In the genomic region with DNA sequence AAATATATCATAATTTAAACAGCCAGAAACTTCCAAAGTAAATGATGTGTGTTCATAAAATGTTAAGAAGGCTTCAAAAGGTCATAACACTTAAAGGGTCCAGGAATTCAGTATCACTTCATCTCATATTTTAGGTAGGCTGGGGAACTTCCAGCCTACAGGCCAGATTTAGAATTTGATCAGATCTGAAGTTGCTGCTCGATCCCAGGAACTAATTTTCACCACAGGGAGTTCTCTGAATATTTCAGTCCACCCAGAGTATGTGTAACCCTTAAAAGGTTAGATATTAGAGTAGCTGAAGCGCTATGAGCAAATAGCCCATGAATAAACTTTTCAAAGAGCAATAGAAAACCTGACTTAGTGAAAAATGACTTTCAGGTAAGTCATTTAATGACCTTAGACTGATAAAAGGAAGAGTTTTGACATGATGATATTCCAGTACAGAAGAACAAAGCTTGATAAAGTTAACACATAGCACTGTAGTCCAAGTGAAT, we compare ENCODE assay signal across 8 cellular contexts. TPM values are rescaled to one million over a fixed set of nuclear protein-coding genes. Genes with fewer than 3 reads are reported as not detected.
DNase-seq lines count a peak whose midpoint lies in the region; ATAC-seq and TF ChIP-seq lines count a peak whose summit lies in the region.

No MANE protein-coding gene starts in this region.

- H3K9me3 ChIP-seq in T-helper 17 cell (ENCODE audit: control insufficient read depth, low read length, poor library complexity, severe bottlenecking) (no peaks in the 10 kb centered on the region), thoracic aorta (no peaks in the 10 kb centered on the region), ovary (no peaks in the 10 kb centered on the region)

- H3K27ac ChIP-seq in thoracic aorta = peak overlapping the region; percentile 45 to 73
- peak overlapping the region in 1 of 2 donors; percentile 21 for H3K27ac ChIP-seq in ovary

- TF ChIP-seq POLR2A in ovary (IDR thresholded peaks at IDR 0.05) = no peak

- H3K9me3 Mint-ChIP-seq in activated CD8-positive, alpha-beta memory T cell treated with anti-CD3 and anti-CD28 coated beads, Interleukin-2, amount 10 ng/mL, durations not matched to agents 7 days and 5 days (ENCODE audit: low read depth) = no peaks in the 10 kb centered on the region
- no peaks in the 10 kb centered on the region for H3K9me3 Mint-ChIP-seq in immature natural killer cell

- intact Hi-C loops in ovary (cut with DNase I) = no loop called here

- H3K4me3 ChIP-seq in thoracic aorta (peak overlapping the region; percentile 59), ovary (no peak overlapping the region)

- peaks cover 43 to 70% of the 10 kb centered on the region in 2 donors for H3K4me1 ChIP-seq in thoracic aorta (ENCODE audit: control insufficient read depth in 1 of 2, low read depth in 2 of 2)
- peaks cover 4% of the 10 kb centered on the region for H3K4me1 ChIP-seq in ovary (ENCODE audit: insufficient read depth)

- no peak for TF ChIP-seq EP300 in ovary (IDR thresholded peaks at IDR 0.05)

- H3K4me1 Mint-ChIP-seq in activated CD8-positive, alpha-beta memory T cell treated with anti-CD3 and anti-CD28 coated beads, Interleukin-2, amount 10 ng/mL, durations not matched to agents 7 days and 5 days = peaks cover 49% of the 10 kb centered on the region
- H3K4me1 Mint-ChIP-seq in T-helper 17 cell = peaks cover 60% of the 10 kb centered on the region
- peaks cover 66 to 77% of the 10 kb centered on the region in 2 donors for H3K4me1 Mint-ChIP-seq in immature natural killer cell

- no peak for TF ChIP-seq CTCF in thoracic aorta (IDR thresholded peaks at IDR 0.05)
- no peak for TF ChIP-seq CTCF in ovary (IDR thresholded peaks at IDR 0.05)

- H3K27me3 ChIP-seq in thoracic aorta (replicated peaks; ENCODE audit: insufficient read depth) (no peaks in the 10 kb centered on the region), ovary (no peaks in the 10 kb centered on the region)

- WGBS in ovary, 3 donors = 55 to 67% (median 66%) methylated on average over 2 of the region's 2 CpGs

- H3K27ac Mint-ChIP-seq in activated CD8-positive, alpha-beta memory T cell treated with anti-CD3 and anti-CD28 coated beads, Interleukin-2, amount 10 ng/mL, durations not matched to agents 7 days and 5 days = peak overlapping the region; percentile 95
- H3K27ac Mint-ChIP-seq in T-helper 17 cell (peak overlapping the region; percentile 93), immature natural killer cell (peak overlapping the region; percentile 91 to 99 (median 98))

- H3K27me3 Mint-ChIP-seq in activated CD8-positive, alpha-beta memory T cell treated with anti-CD3 and anti-CD28 coated beads, Interleukin-2, amount 10 ng/mL, durations not matched to agents 7 days and 5 days = no peaks in the 10 kb centered on the region
- no peaks in the 10 kb centered on the region for H3K27me3 Mint-ChIP-seq in T-helper 17 cell
- H3K27me3 Mint-ChIP-seq in immature natural killer cell (ENCODE audit: low read depth in 3 of 3) = peaks cover 17 to 53% (median 47%) of the 10 kb centered on the region in 3 donors

- CTCF ChIA-PET in activated CD8-positive, alpha-beta memory T cell treated with anti-CD3 and anti-CD28 coated beads, Interleukin-2, amount 10 ng/mL, durations not matched to agents 7 days and 5 days (lab: Charles Lee) = interaction anchor here (0.9 to 5.8 kb wide), 9 partner anchors 9 to 101 kb away, joined by 3 to 70 read pairs (median 6); no protein-coding TSS in a partner anchor

- peaks cover 72% of the 10 kb centered on the region for H3K36me3 Mint-ChIP-seq in activated CD8-positive, alpha-beta memory T cell treated with anti-CD3 and anti-CD28 coated beads, Interleukin-2, amount 10 ng/mL, durations not matched to agents 7 days and 5 days
- peaks cover 11% of the 10 kb centered on the region for H3K36me3 Mint-ChIP-seq in T-helper 17 cell (ENCODE audit: low read depth)
- H3K36me3 Mint-ChIP-seq in immature natural killer cell = peaks cover 11 to 30% (median 22%) of the 10 kb centered on the region in 3 donors

- H3K36me3 ChIP-seq in thoracic aorta (no peaks in the 10 kb centered on the region), ovary (no peaks in the 10 kb centered on the region)

- DNase-seq in activated CD8-positive, alpha-beta memory T cell treated with anti-CD3 and anti-CD28 coated beads, Interleukin-2, amount 10 ng/mL, durations not matched to agents 7 days and 5 days = no peak
- no peak for DNase-seq in activated CD8-positive, alpha-beta memory T cell treated with anti-CD3 and anti-CD28 coated beads, Interleukin-2, amount 50 U/mL, for 4 hours
- DNase-seq in T-helper 17 cell = no peak
- no peak for DNase-seq in immature natural killer cell
- DNase-seq in thoracic aorta (ENCODE audit: low spot score) = no peak
- DNase-seq in ovary = no peak
- DNase-seq in DMS53 treated with DMSO at 0.1 percent for 48 hours (lab: John Stamatoyannopoulos, UW; ENCODE audit: unreplicated experiment) = no peak

- no peak for ATAC-seq in activated CD8-positive, alpha-beta memory T cell treated with anti-CD3 and anti-CD28 coated beads, Interleukin-2, amount 10 ng/mL, durations not matched to agents 7 days and 5 days
- ATAC-seq in T-helper 17 cell (no peak), thoracic aorta (ENCODE audit: insufficient number of reproducible peaks, low FRiP score, low read depth) (no peak), GM18511 (IDR thresholded peaks at IDR 0.05; ENCODE audit: unreplicated experiment) (no peak)

- peak overlapping the region; percentile 91 for H3K4me3 Mint-ChIP-seq in activated CD8-positive, alpha-beta memory T cell treated with anti-CD3 and anti-CD28 coated beads, Interleukin-2, amount 10 ng/mL, durations not matched to agents 7 days and 5 days
- peak overlapping the region; percentile 82 for H3K4me3 Mint-ChIP-seq in T-helper 17 cell
- peak overlapping the region; percentile 89 to 99 (median 94) for H3K4me3 Mint-ChIP-seq in immature natural killer cell

RNA-seq across cellular contexts. Expression of a gene that starts 1.7 kb away (rescaled TPM):
- 100 to 1,000 TPM; 465 to 588 TPM for total RNA-seq in activated CD8-positive, alpha-beta memory T cell treated with anti-CD3 and anti-CD28 coated beads, Interleukin-2, amount 10 ng/mL, durations not matched to agents 7 days and 5 days
- total RNA-seq in T-helper 17 cell = 100 to 1,000 TPM; 368 to 424 TPM
- 100 to 1,000 TPM in 2 of 3 donors, 10 to 100 TPM in 1; 93.7 to 252 (median 131) TPM for polyA plus RNA-seq in immature natural killer cell
- 10 to 100 TPM; 50.4 to 58.8 TPM for total RNA-seq in thoracic aorta
- total RNA-seq in ovary = 10 to 100 TPM in 6 of 7 donors, 1 to 10 TPM in 1; 9.7 to 42.6 (median 24.4) TPM
- polyA plus RNA-seq in ovary = 10 to 100 TPM; 13.3 to 34.7 TPM

Comparison
In these comparisons a context has a peak if more than half of its experiments do, and no peak if none do; other contexts are left out.
1. RNA of a gene that starts 1.7 kb away (total RNA-seq): 465 to 588 TPM in activated CD8-positive, alpha-beta memory T cell treated with anti-CD3 and anti-CD28 coated beads, Interleukin-2, amount 10 ng/mL, durations not matched to agents 7 days and 5 days and 368 to 424 TPM in T-helper 17 cell; 50.4 to 58.8 TPM in thoracic aorta and 9.7 to 42.6 TPM in ovary; every median in the first group is over 4 times any median in the second.
2. Peak in every context shown above with its lines, with median percentiles within 50 percentile points of each other: H3K27ac Mint-ChIP-seq and H3K4me3 Mint-ChIP-seq.